ENCODE assay signal across 14 cellular contexts in genomic region chr12:1937481-1938224, GRCh38. TPM values are rescaled to one million over a fixed set of nuclear protein-coding genes. Genes with fewer than 3 reads are reported as not detected.
DNase-seq lines count a peak whose midpoint lies in the region; ATAC-seq and TF ChIP-seq lines count a peak whose summit lies in the region.
"Had no signal": no experiment of that assay in that cellular context is flagged by ENCODE, and none has a peak within 500 bp of the region (broad histone marks: within the 10 kb centered on the region; RNA-seq: fewer than 3 reads in every experiment).

No MANE protein-coding gene starts in this region.

- H3K27ac Mint-ChIP-seq in activated T-cell treated with anti-CD3 and anti-CD28 coated beads, Interleukin-2, amount 50 U/mL, for 24 hours, result peak overlapping the region; percentile 62
- H3K27ac Mint-ChIP-seq in glutamatergic neuron (ENCODE audit: unreplicated experiment) (peak overlapping the region; percentile 36), CD14-positive monocyte (peak overlapping the region in 1 of 7 donors; percentile 7)
- H3K27ac Mint-ChIP-seq in T-helper 2 cell treated with Interferon-gamma antibody and Interleukin-4, amounts not matched to agents 5 μg/mL and 100 μg/mL, for 36 hours, result no peak overlapping the region

- no peaks in the 10 kb centered on the region for H3K27me3 ChIP-seq in aorta (ENCODE audit: control insufficient read depth in 1 of 2, insufficient read depth in 2 of 2, low read length in 1 of 2)

- TF ChIP-seq CTCF in glutamatergic neuron (IDR thresholded peaks at IDR 0.05; ENCODE audit: partially characterized antibody, unreplicated experiment) (no peak), CD14-positive monocyte (IDR thresholded peaks at IDR 0.05) (no peak)

- H3K4me1 Mint-ChIP-seq in activated T-cell treated with anti-CD3 and anti-CD28 coated beads, Interleukin-2, amount 50 U/mL, for 24 hours (ENCODE audit: low read depth), result peaks cover 4% of the 10 kb centered on the region
- peaks cover 4% of the 10 kb centered on the region for H3K4me1 Mint-ChIP-seq in activated T-cell treated with anti-CD3 and anti-CD28 coated beads, Interleukin-2, amount 50 U/mL, for 4 hours (ENCODE audit: low read depth)
- H3K4me1 Mint-ChIP-seq in glutamatergic neuron (ENCODE audit: low read depth, unreplicated experiment), result peaks cover 12% of the 10 kb centered on the region
- H3K4me1 Mint-ChIP-seq in T-helper 2 cell treated with Interferon-gamma antibody and Interleukin-4, amounts not matched to agents 5 μg/mL and 100 μg/mL, for 36 hours (ENCODE audit: low read depth), result peaks cover 3% of the 10 kb centered on the region
- H3K4me1 Mint-ChIP-seq in CD14-positive monocyte, result peaks cover 5% of the 10 kb centered on the region

- intact Hi-C loops in aorta (cut with DNase I), result loop anchor here (5.0 kb wide), 4 partner anchors 100 to 305 kb away; no protein-coding TSS in a partner anchor
- intact Hi-C loops in CD14-positive monocyte (cut with micrococcal nuclease), result loop anchor here in 1 of 2 donors (5.0 kb wide), 1 partner anchor 285 kb away; no protein-coding TSS in a partner anchor

- no peak overlapping the region for H3K4me3 Mint-ChIP-seq in activated T-cell treated with anti-CD3 and anti-CD28 coated beads, Interleukin-2, amount 50 U/mL, for 24 hours
- H3K4me3 Mint-ChIP-seq in activated T-cell treated with anti-CD3 and anti-CD28 coated beads, Interleukin-2, amount 50 U/mL, for 4 hours, result no peak overlapping the region
- no peak overlapping the region for H3K4me3 Mint-ChIP-seq in glutamatergic neuron (ENCODE audit: unreplicated experiment)
- no peak overlapping the region for H3K4me3 Mint-ChIP-seq in T-helper 2 cell treated with Interferon-gamma antibody and Interleukin-4, amounts not matched to agents 5 μg/mL and 100 μg/mL, for 36 hours
- H3K4me3 Mint-ChIP-seq in CD14-positive monocyte, result no peak overlapping the region

- peak overlapping the region; percentile 18 to 91 for H3K27ac ChIP-seq in aorta (ENCODE audit: low read depth in 1 of 2, low read length in 2 of 2)
- H3K27ac ChIP-seq: neutrophil had no signal

- WGBS in aorta, 2 donors, result 83 to 89% methylated on average over 12 of the region's 12 CpGs

- H3K36me3 Mint-ChIP-seq in activated T-cell treated with anti-CD3 and anti-CD28 coated beads, Interleukin-2, amount 50 U/mL, for 24 hours (ENCODE audit: low read depth), result peaks cover 42% of the 10 kb centered on the region
- H3K36me3 Mint-ChIP-seq in activated T-cell treated with anti-CD3 and anti-CD28 coated beads, Interleukin-2, amount 50 U/mL, for 4 hours (ENCODE audit: insufficient read depth), result peaks cover 9% of the 10 kb centered on the region
- H3K36me3 Mint-ChIP-seq in glutamatergic neuron (ENCODE audit: unreplicated experiment), result peaks cover 4% of the 10 kb centered on the region
- H3K36me3 Mint-ChIP-seq in T-helper 2 cell treated with Interferon-gamma antibody and Interleukin-4, amounts not matched to agents 5 μg/mL and 100 μg/mL, for 36 hours (ENCODE audit: low read depth), result peaks cover 8% of the 10 kb centered on the region
- peaks cover 26 to 31% of the 10 kb centered on the region in 2 donors for H3K36me3 Mint-ChIP-seq in CD14-positive monocyte

- H3K4me3 ChIP-seq in aorta (ENCODE audit: low read length in 2 of 2), result no peak overlapping the region

- H3K4me1 ChIP-seq in aorta (ENCODE audit: control insufficient read depth in 1 of 2, insufficient read depth in 2 of 2, low read length in 2 of 2), result no peaks in the 10 kb centered on the region
- H3K4me1 ChIP-seq: Caco-2 had no signal

- H3K27me3 Mint-ChIP-seq in activated T-cell treated with anti-CD3 and anti-CD28 coated beads, Interleukin-2, amount 50 U/mL, for 24 hours, result no peaks in the 10 kb centered on the region
- no peaks in the 10 kb centered on the region for H3K27me3 Mint-ChIP-seq in activated T-cell treated with anti-CD3 and anti-CD28 coated beads, Interleukin-2, amount 50 U/mL, for 4 hours (ENCODE audit: low read depth)
- H3K27me3 Mint-ChIP-seq in glutamatergic neuron (ENCODE audit: unreplicated experiment), result peaks cover 6% of the 10 kb centered on the region
- H3K27me3 Mint-ChIP-seq in T-helper 2 cell treated with Interferon-gamma antibody and Interleukin-4, amounts not matched to agents 5 μg/mL and 100 μg/mL, for 36 hours (ENCODE audit: low read depth), result no peaks in the 10 kb centered on the region
- peaks cover 0 to 1% (median 0%) of the 10 kb centered on the region in 3 donors for H3K27me3 Mint-ChIP-seq in CD14-positive monocyte (ENCODE audit: low read depth in 3 of 3)

- peaks cover 0 to 3% of the 10 kb centered on the region in 2 donors for H3K36me3 ChIP-seq in aorta (ENCODE audit: control insufficient read depth in 1 of 2, insufficient read depth in 2 of 2, low read length in 1 of 2)
- H3K36me3 ChIP-seq: neutrophil had no signal

- DNase-seq in activated T-cell treated with anti-CD3 and anti-CD28 coated beads, Interleukin-2, amount 50 U/mL, for 24 hours, result peak; percentile 14
- no peak for DNase-seq in activated T-cell treated with anti-CD3 and anti-CD28 coated beads, Interleukin-2, amount 50 U/mL, for 4 hours
- no peak for DNase-seq in glutamatergic neuron
- peak; percentile 52 for DNase-seq in pons (ENCODE audit: low spot score)
- no peak for DNase-seq in aorta
- no peak for DNase-seq in T-helper 2 cell treated with Interferon-gamma antibody and Interleukin-4, amounts not matched to agents 5 μg/mL and 100 μg/mL, for 36 hours (ENCODE audit: low spot score)
- DNase-seq in CD14-positive monocyte (ENCODE audit: low spot score), result no peak
- DNase-seq in HPDE6-E6E7 (ENCODE audit: extremely low spot score), result no peak
- DNase-seq: activated CD4-positive, alpha-beta T cell treated with anti-CD3 and anti-CD28 coated beads, Interleukin-2, amount 50 U/mL, for 48 hours; Caco-2; KG1; mammary epithelial cell had no signal

- ATAC-seq in activated T-cell treated with anti-CD3 and anti-CD28 coated beads, Interleukin-2, amount 50 U/mL, for 4 hours, result no peak
- ATAC-seq in aorta (ENCODE audit: low FRiP score), result no peak

- no peaks in the 10 kb centered on the region for H3K9me3 Mint-ChIP-seq in activated T-cell treated with anti-CD3 and anti-CD28 coated beads, Interleukin-2, amount 50 U/mL, for 24 hours
- H3K9me3 Mint-ChIP-seq in activated T-cell treated with anti-CD3 and anti-CD28 coated beads, Interleukin-2, amount 50 U/mL, for 4 hours, result no peaks in the 10 kb centered on the region
- H3K9me3 Mint-ChIP-seq in glutamatergic neuron (ENCODE audit: unreplicated experiment) (peaks cover 2% of the 10 kb centered on the region), CD14-positive monocyte (no peaks in the 10 kb centered on the region)
- no peaks in the 10 kb centered on the region for H3K9me3 Mint-ChIP-seq in T-helper 2 cell treated with Interferon-gamma antibody and Interleukin-4, amounts not matched to agents 5 μg/mL and 100 μg/mL, for 36 hours

- H3K9me3 ChIP-seq in aorta (ENCODE audit: control insufficient read depth, low read length), result no peaks in the 10 kb centered on the region
- H3K9me3 ChIP-seq: Caco-2, neutrophil had no signal

RNA-seq across cellular contexts. Expression of gene CACNA2D4, which starts 19.2 kb away (rescaled TPM):
- total RNA-seq in activated T-cell treated with anti-CD3 and anti-CD28 coated beads, Interleukin-2, amount 50 U/mL, for 4 hours, result 1 to 10 TPM; 3.4 to 7.1 (median 3.5) TPM
- total RNA-seq in glutamatergic neuron (ENCODE audit: unreplicated experiment) (not detected), aorta (1 to 10 TPM; 6.2 to 9.7 TPM)
- polyA plus RNA-seq in aorta (1 to 10 TPM in 1 of 2 donors, under 1 TPM in 1; 0.88 to 3.0 TPM), CD14-positive monocyte (10 to 100 TPM; 17.8 to 22.1 TPM)
- total RNA-seq: frontal cortex had no signal
- polyA plus RNA-seq: mammary epithelial cell had no signal

Comparison
In these comparisons a context has a peak if more than half of its experiments do, and no peak if none do; other contexts are left out.
1. DNase-seq: peak in activated T-cell treated with anti-CD3 and anti-CD28 coated beads, Interleukin-2, amount 50 U/mL, for 24 hours (single experiment) and pons (single experiment); none in activated T-cell treated with anti-CD3 and anti-CD28 coated beads, Interleukin-2, amount 50 U/mL, for 4 hours (single experiment), glutamatergic neuron (single experiment), aorta (0 of 2), T-helper 2 cell treated with Interferon-gamma antibody and Interleukin-4, amounts not matched to agents 5 μg/mL and 100 μg/mL, for 36 hours (single experiment), CD14-positive monocyte (single experiment) and HPDE6-E6E7 (single experiment).